Comparison of ENCODE assay signal across 8 cellular contexts in the genomic region with DNA sequence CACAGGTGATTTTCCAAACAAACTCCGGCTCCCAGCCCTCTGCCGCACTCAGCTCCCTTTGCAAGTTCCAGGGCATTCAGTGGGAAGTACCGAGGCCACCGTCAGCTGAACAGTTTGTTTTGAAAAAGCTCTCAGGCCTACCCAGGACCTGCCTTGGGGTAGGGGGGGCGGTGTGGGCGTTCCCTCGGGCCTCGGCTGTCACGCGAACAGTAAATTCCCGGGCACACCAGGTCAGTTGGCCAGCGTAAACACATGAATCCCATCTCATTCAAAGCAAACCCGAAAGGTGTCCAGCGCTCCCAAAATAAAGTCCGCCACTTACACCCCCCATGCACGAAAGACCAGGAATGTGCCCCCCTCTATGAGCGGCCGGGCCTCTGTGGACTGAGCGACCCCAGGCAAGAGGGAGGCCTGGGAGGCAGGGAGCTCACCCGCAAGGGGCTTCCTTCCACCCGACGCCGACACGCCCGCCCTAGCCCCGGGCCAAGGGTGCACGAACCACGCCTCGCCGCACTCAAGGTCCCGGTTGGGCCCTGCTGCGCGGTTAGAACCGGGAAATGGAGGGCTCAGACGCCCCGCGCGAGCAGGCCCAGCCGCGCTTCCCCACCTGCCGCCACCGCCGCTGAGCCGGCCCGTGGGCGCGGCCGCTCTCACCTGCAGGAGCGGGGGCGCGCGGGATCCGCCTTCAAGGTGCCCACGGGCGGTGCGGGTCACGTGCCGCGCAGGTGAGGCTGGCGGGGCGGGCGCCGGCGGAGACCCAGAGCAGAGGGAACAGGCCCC. TPM values are rescaled to one million over a fixed set of nuclear protein-coding genes. Genes with fewer than 3 reads are reported as not detected.
A peak's percentile ranks its signal among the peaks of the same experiment; 100 is the strongest.
DNase-seq lines count a peak whose midpoint lies in the region; ATAC-seq and TF ChIP-seq lines count a peak whose summit lies in the region.

A gene with protein sequence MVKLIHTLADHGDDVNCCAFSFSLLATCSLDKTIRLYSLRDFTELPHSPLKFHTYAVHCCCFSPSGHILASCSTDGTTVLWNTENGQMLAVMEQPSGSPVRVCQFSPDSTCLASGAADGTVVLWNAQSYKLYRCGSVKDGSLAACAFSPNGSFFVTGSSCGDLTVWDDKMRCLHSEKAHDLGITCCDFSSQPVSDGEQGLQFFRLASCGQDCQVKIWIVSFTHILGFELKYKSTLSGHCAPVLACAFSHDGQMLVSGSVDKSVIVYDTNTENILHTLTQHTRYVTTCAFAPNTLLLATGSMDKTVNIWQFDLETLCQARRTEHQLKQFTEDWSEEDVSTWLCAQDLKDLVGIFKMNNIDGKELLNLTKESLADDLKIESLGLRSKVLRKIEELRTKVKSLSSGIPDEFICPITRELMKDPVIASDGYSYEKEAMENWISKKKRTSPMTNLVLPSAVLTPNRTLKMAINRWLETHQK (minus strand): TSS at position 775 of the 780 bp plus-strand sequence. CDS start 3,634 bp downstream, outside the sequence.

- peaks cover 5% of the 10 kb centered on the region for H3K36me3 Mint-ChIP-seq in activated naive CD8-positive, alpha-beta T cell treated with anti-CD3 and anti-CD28 coated beads for 36 hours

- H3K4me1 Mint-ChIP-seq in activated naive CD8-positive, alpha-beta T cell treated with anti-CD3 and anti-CD28 coated beads for 36 hours: peaks cover 29% of the 10 kb centered on the region

- no peaks in the 10 kb centered on the region for H3K27me3 Mint-ChIP-seq in activated naive CD8-positive, alpha-beta T cell treated with anti-CD3 and anti-CD28 coated beads for 36 hours

- H3K9me3 Mint-ChIP-seq in activated naive CD8-positive, alpha-beta T cell treated with anti-CD3 and anti-CD28 coated beads for 36 hours: no peaks in the 10 kb centered on the region

- H3K4me3 Mint-ChIP-seq in activated naive CD8-positive, alpha-beta T cell treated with anti-CD3 and anti-CD28 coated beads for 36 hours: peak within 1 kb of the TSS; percentile 83

- peak; percentile 67 for DNase-seq in Ammon's horn (ENCODE audit: low spot score)
- DNase-seq in NCI-H82 treated with DMSO at 0.1 percent for 48 hours (lab: John Stamatoyannopoulos, UW; ENCODE audit: unreplicated experiment): peak; percentile 37
- DNase-seq in activated naive CD8-positive, alpha-beta T cell treated with anti-CD3 and anti-CD28 coated beads for 36 hours: peak; percentile 25
- peak; percentile 77 for DNase-seq in Right ventricle myocardium inferior (ENCODE audit: missing footprints)
- DNase-seq in omental fat pad (ENCODE audit: low spot score): peak; percentile 28

- intact Hi-C loops in Right ventricle myocardium inferior (cut with DNase I): loop anchor here (10.0 kb wide), 2 partner anchors 61 to 329 kb away; partner anchors contain the start of gene BAZ2B

- peak; percentile 23 for ATAC-seq in GM18519 (IDR thresholded peaks at IDR 0.05; ENCODE audit: low FRiP score, unreplicated experiment)
- ATAC-seq in HG03139 (IDR thresholded peaks at IDR 0.05; ENCODE audit: unreplicated experiment): peak; percentile 21
- peak; percentile 53 for ATAC-seq in Right ventricle myocardium inferior
- peak; percentile 50 for ATAC-seq in omental fat pad (ENCODE audit: low FRiP score)
- no peak for ATAC-seq in GM19324 (IDR thresholded peaks at IDR 0.05; ENCODE audit: low FRiP score, unreplicated experiment)

- peak within 1 kb of the TSS; percentile 86 for H3K27ac Mint-ChIP-seq in activated naive CD8-positive, alpha-beta T cell treated with anti-CD3 and anti-CD28 coated beads for 36 hours

- TF ChIP-seq CTCF in omental fat pad (IDR thresholded peaks at IDR 0.05): no peak

RNA-seq across cellular contexts. Expression of the gene that starts here (rescaled TPM):
- total RNA-seq in activated naive CD8-positive, alpha-beta T cell treated with anti-CD3 and anti-CD28 coated beads for 36 hours: 1 to 10 TPM; 5.7 to 6.8 TPM
- total RNA-seq in Right ventricle myocardium inferior: 10.1 TPM
- 1 to 10 TPM; 4.3 to 9.3 (median 5.3) TPM for total RNA-seq in omental fat pad

Comparison
In these comparisons a context has a peak if more than half of its experiments do, and no peak if none do; other contexts are left out.
1. DNase-seq: peak in every context shown above with its lines; median percentile 77 in Right ventricle myocardium inferior; 67 in Ammon's horn; 37 in NCI-H82 treated with DMSO at 0.1 percent for 48 hours; 28 in omental fat pad; 25 in activated naive CD8-positive, alpha-beta T cell treated with anti-CD3 and anti-CD28 coated beads for 36 hours.